1 cellular context compared by ENCODE assay signal in the genomic region with DNA sequence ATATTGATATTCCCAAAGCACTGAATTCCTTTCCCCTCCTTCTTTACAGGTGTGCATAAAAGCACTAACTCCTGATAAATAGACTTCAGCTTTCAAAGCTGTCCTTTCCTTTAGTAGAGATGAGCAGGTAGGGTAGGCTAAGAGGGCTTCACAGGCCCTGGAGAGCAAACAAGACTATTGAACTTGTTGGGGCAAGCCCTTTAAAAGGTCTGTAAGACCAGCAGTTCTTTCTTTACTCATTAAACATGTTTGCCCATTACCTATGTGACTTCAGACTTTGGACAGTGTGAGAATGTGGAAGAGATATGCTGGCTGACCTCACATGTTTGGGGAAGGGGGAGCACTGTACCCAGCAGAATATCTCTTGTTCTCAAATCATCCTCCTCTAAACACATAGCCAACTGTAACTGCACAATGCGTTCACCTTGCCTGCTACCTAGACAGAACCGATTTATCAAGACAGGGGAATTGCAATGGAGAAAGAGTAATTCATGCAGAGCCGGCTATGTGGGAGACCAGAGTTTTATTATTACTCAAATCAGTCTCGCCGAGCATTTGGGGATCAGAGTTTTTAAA.
TF ChIP-seq lines count a peak whose summit lies in the region.

No MANE protein-coding gene starts in this region.

TF ChIP-seq in HepG2, 621 proteins besides CTCF, POLR2A, EP300 and RAD21 (continued from another document and continues in another):
- TF ChIP-seq, protein P1, sequence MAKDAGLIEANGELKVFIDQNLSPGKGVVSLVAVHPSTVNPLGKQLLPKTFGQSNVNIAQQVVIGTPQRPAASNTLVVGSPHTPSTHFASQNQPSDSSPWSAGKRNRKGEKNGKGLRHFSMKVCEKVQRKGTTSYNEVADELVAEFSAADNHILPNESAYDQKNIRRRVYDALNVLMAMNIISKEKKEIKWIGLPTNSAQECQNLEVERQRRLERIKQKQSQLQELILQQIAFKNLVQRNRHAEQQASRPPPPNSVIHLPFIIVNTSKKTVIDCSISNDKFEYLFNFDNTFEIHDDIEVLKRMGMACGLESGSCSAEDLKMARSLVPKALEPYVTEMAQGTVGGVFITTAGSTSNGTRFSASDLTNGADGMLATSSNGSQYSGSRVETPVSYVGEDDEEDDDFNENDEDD (CRISPR knock-in tag; IDR thresholded peaks at IDR 0.05; ENCODE audit: borderline replicate concordance), result peak; percentile 31; the same call in 1 of the 2 replicates
- TF ChIP-seq ERF (CRISPR knock-in tag; IDR thresholded peaks at IDR 0.05) (0 out of 2 replicates have a peak, but pooled peaks have one; percentile 42), ZNF75D (CRISPR knock-in tag; IDR thresholded peaks at IDR 0.05; ENCODE audit: borderline replicate concordance) (no peak), ZC3H4 (CRISPR knock-in tag; IDR thresholded peaks at IDR 0.05; ENCODE audit: borderline replicate concordance) (no peak), YEATS2 (CRISPR knock-in tag; IDR thresholded peaks at IDR 0.05; ENCODE audit: borderline replicate concordance) (peak; percentile 47; the same call in 1 of the 2 replicates), SSRP1 (CRISPR knock-in tag; IDR thresholded peaks at IDR 0.05) (no peak), MED13 (CRISPR knock-in tag; IDR thresholded peaks at IDR 0.05) (peak; percentile 82; the same call in 1 of the 2 replicates), SOX5 (CRISPR knock-in tag; IDR thresholded peaks at IDR 0.05; ENCODE audit: borderline replicate concordance) (peak; percentile 90), CBFB (CRISPR knock-in tag; IDR thresholded peaks at IDR 0.05) (no peak), ZNF224 (CRISPR knock-in tag; IDR thresholded peaks at IDR 0.05) (no peak), EZH2 (conservative IDR thresholded peaks at IDR 0.05; ENCODE audit: low read depth, low read length) (no peak), ZNF572 (CRISPR knock-in tag; IDR thresholded peaks at IDR 0.05) (no peak), KDM6A (CRISPR knock-in tag; IDR thresholded peaks at IDR 0.05; ENCODE audit: low read depth) (peak; percentile 95), MIER2 (CRISPR knock-in tag; IDR thresholded peaks at IDR 0.05) (peak; percentile 34), AKAP8 (CRISPR knock-in tag; IDR thresholded peaks at IDR 0.05) (peak; percentile 67; the same call in 1 of the 2 replicates), HDAC2 (CRISPR knock-in tag; IDR thresholded peaks at IDR 0.05) (peak; percentile 88), ZNF326 (CRISPR knock-in tag; IDR thresholded peaks at IDR 0.05; ENCODE audit: borderline replicate concordance) (no peak), SP2 (CRISPR knock-in tag; IDR thresholded peaks at IDR 0.05) (no peak), ZNF496 (CRISPR knock-in tag; IDR thresholded peaks at IDR 0.05; ENCODE audit: insufficient replicate concordance) (no peak), ZNF441 (CRISPR knock-in tag; IDR thresholded peaks at IDR 0.05; ENCODE audit: borderline replicate concordance) (no peak), SNAPC2 (CRISPR knock-in tag; IDR thresholded peaks at IDR 0.05) (no peak), HNRNPLL (IDR thresholded peaks at IDR 0.05; ENCODE audit: low read depth, low read length, poor library complexity, severe bottlenecking) (no peak), FIP1L1 (IDR thresholded peaks at IDR 0.05; ENCODE audit: borderline replicate concordance, insufficient read depth, low read depth, low read length) (no peak), IKZF1 (IDR thresholded peaks at IDR 0.05) (no peak), NR3C1 (CRISPR knock-in tag; IDR thresholded peaks at IDR 0.05) (no peak), TGIF2 (CRISPR knock-in tag; IDR thresholded peaks at IDR 0.05) (no peak), DPF2 (CRISPR knock-in tag; IDR thresholded peaks at IDR 0.05; ENCODE audit: borderline replicate concordance, low read depth) (peak; percentile 97), ZNF614 (CRISPR knock-in tag; IDR thresholded peaks at IDR 0.05; ENCODE audit: borderline replicate concordance) (peak; percentile 92; the same call in 1 of the 2 replicates), ZNF547 (CRISPR knock-in tag; IDR thresholded peaks at IDR 0.05) (no peak; the same call in 1 of the 2 replicates), MEF2D (CRISPR knock-in tag; IDR thresholded peaks at IDR 0.05) (peak; percentile 71; the same call in 1 of the 2 replicates), WIZ (CRISPR knock-in tag; IDR thresholded peaks at IDR 0.05) (no peak), ZNF747 (CRISPR knock-in tag; IDR thresholded peaks at IDR 0.05; ENCODE audit: borderline replicate concordance) (peak; percentile 63; the same call in 1 of the 2 replicates)
- TF ChIP-seq, protein P2, sequence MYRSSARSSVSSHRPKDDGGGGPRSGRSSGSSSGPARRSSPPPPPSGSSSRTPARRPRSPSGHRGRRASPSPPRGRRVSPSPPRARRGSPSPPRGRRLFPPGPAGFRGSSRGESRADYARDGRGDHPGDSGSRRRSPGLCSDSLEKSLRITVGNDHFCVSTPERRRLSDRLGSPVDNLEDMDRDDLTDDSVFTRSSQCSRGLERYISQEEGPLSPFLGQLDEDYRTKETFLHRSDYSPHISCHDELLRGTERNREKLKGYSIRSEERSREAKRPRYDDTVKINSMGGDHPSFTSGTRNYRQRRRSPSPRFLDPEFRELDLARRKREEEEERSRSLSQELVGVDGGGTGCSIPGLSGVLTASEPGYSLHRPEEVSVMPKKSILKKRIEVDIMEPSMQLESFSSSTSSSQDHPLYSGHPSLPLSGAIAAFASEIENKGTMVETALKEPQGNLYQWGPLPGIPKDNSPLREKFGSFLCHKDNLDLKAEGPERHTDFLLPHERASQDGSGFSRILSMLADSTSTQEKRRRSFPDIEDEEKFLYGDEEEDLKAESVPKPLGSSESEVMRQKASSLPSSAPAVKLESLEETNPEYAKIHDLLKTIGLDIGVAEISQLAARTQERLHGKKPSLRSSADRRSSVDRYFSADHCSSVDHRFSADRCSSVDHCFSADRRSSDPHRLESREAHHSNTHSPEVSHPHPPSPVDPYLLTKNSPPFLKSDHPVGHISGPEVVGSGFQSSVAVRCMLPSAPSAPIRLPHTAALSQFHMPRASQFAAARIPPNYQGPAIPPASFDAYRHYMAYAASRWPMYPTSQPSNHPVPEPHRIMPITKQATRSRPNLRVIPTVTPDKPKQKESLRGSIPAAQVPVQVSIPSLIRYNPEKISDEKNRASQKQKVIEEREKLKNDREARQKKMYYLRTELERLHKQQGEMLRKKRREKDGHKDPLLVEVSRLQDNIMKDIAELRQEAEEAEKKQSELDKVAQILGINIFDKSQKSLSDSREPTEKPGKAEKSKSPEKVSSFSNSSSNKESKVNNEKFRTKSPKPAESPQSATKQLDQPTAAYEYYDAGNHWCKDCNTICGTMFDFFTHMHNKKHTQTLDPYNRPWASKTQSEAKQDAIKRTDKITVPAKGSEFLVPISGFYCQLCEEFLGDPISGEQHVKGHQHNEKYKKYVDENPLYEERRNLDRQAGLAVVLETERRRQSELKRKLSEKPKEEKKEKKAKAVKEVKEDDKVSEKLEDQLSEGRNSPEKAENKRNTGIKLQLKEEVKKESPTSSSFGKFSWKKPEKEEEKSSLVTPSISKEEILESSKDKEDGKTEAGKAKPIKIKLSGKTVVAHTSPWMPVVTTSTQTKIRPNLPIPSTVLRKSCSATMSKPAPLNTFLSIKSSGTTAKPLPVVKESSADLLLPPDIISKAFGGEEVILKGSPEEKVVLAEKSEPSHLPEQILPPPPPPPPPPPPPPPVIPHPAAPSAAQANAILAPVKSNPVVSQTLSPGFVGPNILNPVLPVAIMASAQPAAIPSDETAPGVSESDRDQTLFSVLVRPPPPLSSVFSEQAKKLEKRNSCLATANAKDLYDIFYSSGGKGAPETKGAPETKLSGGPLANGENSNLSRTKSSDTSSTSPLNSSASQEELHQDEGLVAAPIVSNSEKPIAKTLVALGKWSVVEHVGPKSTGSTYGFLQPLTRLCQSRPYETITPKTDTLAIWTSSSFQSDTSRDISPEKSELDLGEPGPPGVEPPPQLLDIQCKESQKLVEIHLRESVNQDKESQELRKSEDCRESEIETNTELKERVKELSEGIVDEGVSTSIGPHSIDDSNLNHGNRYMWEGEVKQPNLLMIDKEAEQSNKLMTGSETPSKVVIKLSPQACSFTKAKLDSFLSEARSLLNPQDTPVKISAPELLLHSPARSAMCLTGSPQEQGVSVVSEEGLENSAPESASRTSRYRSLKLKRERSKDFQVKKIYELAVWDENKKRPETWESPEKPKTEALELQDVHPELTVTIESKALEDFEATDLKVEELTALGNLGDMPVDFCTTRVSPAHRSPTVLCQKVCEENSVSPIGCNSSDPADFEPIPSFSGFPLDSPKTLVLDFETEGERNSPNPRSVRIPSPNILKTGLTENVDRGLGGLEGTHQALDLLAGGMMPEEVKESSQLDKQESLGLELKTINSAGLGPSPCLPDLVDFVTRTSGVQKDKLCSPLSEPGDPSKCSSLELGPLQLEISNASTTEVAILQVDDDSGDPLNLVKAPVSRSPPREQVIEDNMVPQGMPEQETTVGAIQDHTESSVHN (CRISPR knock-in tag; IDR thresholded peaks at IDR 0.05), result no peak
- TF ChIP-seq, protein P3, sequence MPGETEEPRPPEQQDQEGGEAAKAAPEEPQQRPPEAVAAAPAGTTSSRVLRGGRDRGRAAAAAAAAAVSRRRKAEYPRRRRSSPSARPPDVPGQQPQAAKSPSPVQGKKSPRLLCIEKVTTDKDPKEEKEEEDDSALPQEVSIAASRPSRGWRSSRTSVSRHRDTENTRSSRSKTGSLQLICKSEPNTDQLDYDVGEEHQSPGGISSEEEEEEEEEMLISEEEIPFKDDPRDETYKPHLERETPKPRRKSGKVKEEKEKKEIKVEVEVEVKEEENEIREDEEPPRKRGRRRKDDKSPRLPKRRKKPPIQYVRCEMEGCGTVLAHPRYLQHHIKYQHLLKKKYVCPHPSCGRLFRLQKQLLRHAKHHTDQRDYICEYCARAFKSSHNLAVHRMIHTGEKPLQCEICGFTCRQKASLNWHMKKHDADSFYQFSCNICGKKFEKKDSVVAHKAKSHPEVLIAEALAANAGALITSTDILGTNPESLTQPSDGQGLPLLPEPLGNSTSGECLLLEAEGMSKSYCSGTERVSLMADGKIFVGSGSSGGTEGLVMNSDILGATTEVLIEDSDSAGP (CRISPR knock-in tag; IDR thresholded peaks at IDR 0.05; ENCODE audit: borderline replicate concordance), result peak; percentile 49; the same call in 1 of the 2 replicates
- TF ChIP-seq, protein P4, sequence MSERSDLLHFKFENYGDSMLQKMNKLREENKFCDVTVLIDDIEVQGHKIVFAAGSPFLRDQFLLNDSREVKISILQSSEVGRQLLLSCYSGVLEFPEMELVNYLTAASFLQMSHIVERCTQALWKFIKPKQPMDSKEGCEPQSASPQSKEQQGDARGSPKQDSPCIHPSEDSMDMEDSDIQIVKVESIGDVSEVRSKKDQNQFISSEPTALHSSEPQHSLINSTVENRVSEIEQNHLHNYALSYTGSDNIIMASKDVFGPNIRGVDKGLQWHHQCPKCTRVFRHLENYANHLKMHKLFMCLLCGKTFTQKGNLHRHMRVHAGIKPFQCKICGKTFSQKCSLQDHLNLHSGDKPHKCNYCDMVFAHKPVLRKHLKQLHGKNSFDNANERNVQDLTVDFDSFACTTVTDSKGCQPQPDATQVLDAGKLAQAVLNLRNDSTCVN (CRISPR knock-in tag; IDR thresholded peaks at IDR 0.05; ENCODE audit: borderline replicate concordance), result no peak
- TF ChIP-seq, protein P5, sequence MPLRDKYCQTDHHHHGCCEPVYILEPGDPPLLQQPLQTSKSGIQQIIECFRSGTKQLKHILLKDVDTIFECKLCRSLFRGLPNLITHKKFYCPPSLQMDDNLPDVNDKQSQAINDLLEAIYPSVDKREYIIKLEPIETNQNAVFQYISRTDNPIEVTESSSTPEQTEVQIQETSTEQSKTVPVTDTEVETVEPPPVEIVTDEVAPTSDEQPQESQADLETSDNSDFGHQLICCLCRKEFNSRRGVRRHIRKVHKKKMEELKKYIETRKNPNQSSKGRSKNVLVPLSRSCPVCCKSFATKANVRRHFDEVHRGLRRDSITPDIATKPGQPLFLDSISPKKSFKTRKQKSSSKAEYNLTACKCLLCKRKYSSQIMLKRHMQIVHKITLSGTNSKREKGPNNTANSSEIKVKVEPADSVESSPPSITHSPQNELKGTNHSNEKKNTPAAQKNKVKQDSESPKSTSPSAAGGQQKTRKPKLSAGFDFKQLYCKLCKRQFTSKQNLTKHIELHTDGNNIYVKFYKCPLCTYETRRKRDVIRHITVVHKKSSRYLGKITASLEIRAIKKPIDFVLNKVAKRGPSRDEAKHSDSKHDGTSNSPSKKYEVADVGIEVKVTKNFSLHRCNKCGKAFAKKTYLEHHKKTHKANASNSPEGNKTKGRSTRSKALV (CRISPR knock-in tag; IDR thresholded peaks at IDR 0.05), result no peak
- TF ChIP-seq, protein P6, sequence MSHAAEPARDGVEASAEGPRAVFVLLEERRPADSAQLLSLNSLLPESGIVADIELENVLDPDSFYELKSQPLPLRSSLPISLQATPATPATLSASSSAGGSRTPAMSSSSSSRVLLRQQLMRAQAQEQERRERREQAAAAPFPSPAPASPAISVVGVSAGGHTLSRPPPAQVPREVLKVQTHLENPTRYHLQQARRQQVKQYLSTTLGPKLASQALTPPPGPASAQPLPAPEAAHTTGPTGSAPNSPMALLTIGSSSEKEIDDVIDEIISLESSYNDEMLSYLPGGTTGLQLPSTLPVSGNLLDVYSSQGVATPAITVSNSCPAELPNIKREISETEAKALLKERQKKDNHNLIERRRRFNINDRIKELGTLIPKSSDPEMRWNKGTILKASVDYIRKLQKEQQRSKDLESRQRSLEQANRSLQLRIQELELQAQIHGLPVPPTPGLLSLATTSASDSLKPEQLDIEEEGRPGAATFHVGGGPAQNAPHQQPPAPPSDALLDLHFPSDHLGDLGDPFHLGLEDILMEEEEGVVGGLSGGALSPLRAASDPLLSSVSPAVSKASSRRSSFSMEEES (CRISPR knock-in tag; IDR thresholded peaks at IDR 0.05), result peak; percentile 84; the same call in 1 of the 2 replicates
- TF ChIP-seq, protein P7, sequence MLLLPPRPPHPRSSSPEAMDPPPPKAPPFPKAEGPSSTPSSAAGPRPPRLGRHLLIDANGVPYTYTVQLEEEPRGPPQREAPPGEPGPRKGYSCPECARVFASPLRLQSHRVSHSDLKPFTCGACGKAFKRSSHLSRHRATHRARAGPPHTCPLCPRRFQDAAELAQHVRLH (CRISPR knock-in tag; IDR thresholded peaks at IDR 0.05; ENCODE audit: borderline replicate concordance, low read depth), result peak; percentile 39; the same call in 1 of the 2 replicates
- TF ChIP-seq, protein P8, sequence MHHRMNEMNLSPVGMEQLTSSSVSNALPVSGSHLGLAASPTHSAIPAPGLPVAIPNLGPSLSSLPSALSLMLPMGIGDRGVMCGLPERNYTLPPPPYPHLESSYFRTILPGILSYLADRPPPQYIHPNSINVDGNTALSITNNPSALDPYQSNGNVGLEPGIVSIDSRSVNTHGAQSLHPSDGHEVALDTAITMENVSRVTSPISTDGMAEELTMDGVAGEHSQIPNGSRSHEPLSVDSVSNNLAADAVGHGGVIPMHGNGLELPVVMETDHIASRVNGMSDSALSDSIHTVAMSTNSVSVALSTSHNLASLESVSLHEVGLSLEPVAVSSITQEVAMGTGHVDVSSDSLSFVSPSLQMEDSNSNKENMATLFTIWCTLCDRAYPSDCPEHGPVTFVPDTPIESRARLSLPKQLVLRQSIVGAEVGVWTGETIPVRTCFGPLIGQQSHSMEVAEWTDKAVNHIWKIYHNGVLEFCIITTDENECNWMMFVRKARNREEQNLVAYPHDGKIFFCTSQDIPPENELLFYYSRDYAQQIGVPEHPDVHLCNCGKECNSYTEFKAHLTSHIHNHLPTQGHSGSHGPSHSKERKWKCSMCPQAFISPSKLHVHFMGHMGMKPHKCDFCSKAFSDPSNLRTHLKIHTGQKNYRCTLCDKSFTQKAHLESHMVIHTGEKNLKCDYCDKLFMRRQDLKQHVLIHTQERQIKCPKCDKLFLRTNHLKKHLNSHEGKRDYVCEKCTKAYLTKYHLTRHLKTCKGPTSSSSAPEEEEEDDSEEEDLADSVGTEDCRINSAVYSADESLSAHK (CRISPR knock-in tag; IDR thresholded peaks at IDR 0.05; ENCODE audit: borderline replicate concordance), result no peak
